Comparison of ENCODE assay signal across 9 cellular contexts in the genomic region with DNA sequence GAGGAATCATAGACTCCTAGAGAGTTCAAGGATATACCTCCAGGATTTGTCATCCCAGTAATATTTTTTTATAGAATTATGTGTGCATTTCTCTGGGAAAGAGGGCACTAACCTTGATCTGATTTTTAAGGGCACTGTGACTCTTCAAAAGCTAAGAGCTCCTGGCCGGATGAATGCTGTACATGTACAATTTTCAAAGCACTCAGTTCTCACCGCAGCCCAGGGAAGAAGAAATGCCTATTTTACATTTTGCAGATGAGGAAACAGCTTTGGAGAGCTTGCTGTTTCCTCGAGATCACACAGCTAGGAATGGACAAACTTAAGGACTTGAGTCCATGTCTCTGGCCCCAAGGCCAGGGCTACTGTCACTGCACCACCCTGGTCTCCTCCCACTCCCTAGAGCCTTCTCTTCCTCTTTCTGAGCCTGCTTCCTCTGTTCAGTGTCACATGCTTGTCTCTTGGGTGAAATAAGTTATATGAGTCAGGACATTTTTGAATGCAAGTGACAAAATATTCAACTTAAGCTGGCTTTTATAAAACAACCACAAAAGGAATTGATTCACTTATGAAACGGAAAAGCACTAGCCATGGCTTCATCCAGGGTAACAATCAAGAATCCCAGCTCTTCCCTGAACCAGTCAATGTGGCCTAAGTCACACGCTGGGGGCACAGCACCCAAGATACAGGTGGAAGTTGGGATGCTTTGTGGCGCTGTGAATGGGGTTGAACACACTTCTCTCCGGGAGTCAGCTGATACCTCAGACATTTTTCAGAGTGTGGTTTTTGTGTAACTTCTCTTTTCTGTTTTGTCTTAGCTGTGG. TPM values are rescaled to one million over a fixed set of nuclear protein-coding genes. Genes with fewer than 3 reads are reported as not detected.
DNase-seq lines count a peak whose midpoint lies in the region; ATAC-seq lines count a peak whose summit lies in the region.
"Had no signal": no experiment of that assay in that cellular context is flagged by ENCODE, and none has a peak within 500 bp of the region (broad histone marks: within the 10 kb centered on the region; RNA-seq: fewer than 3 reads in every experiment).

No MANE protein-coding gene starts in this region.

- peak overlapping the region; percentile 67 for H3K27ac Mint-ChIP-seq in activated CD4-positive, alpha-beta T cell treated with anti-CD3 and anti-CD28 coated beads for 36 hours

- no peaks in the 10 kb centered on the region for H3K9me3 Mint-ChIP-seq in activated CD4-positive, alpha-beta T cell treated with anti-CD3 and anti-CD28 coated beads for 36 hours (ENCODE audit: low read depth)

- H3K36me3 ChIP-seq in aorta (ENCODE audit: control insufficient read depth in 1 of 2, insufficient read depth in 2 of 2, low read length in 1 of 2) = peaks cover 0 to 7% of the 10 kb centered on the region in 2 donors

- intact Hi-C loops in activated CD4-positive, alpha-beta T cell treated with anti-CD3 and anti-CD28 coated beads for 36 hours (cut with DNase I, micrococcal nuclease) = loop anchor here (2.0 to 5.0 kb wide), 5 partner anchors 18 to 753 kb away; a partner anchor contains a TSS
- intact Hi-C loops in right cardiac atrium (cut with DNase I) (no loop called here), aorta (cut with DNase I) (no loop called here)

- H3K36me3 Mint-ChIP-seq in activated CD4-positive, alpha-beta T cell treated with anti-CD3 and anti-CD28 coated beads for 36 hours (ENCODE audit: low read depth) = no peaks in the 10 kb centered on the region

- POLR2A ChIA-PET in activated CD4-positive, alpha-beta T cell treated with anti-CD3 and anti-CD28 coated beads for 36 hours (lab: Charles Lee) = interaction anchor here (1.4 kb wide), 1 partner anchor 44 kb away, joined by 6 read pairs; no protein-coding TSS in a partner anchor

- peaks cover 60% of the 10 kb centered on the region for H3K4me1 Mint-ChIP-seq in activated CD4-positive, alpha-beta T cell treated with anti-CD3 and anti-CD28 coated beads for 36 hours

- peaks cover 2% of the 10 kb centered on the region for H3K27me3 Mint-ChIP-seq in activated CD4-positive, alpha-beta T cell treated with anti-CD3 and anti-CD28 coated beads for 36 hours

- H3K27ac ChIP-seq in right cardiac atrium (ENCODE audit: low read length) (peak overlapping the region; percentile 90), aorta (ENCODE audit: low read depth in 1 of 2, low read length in 2 of 2) (no peak overlapping the region)
- H3K27ac ChIP-seq: A549 had no signal

- H3K4me1 ChIP-seq in right cardiac atrium (ENCODE audit: control insufficient read depth, insufficient read depth, low read length) = peaks cover 4% of the 10 kb centered on the region
- H3K4me1 ChIP-seq in aorta (ENCODE audit: control insufficient read depth in 1 of 2, insufficient read depth in 2 of 2, low read length in 2 of 2) = no peaks in the 10 kb centered on the region

- CTCF ChIA-PET in activated CD4-positive, alpha-beta T cell treated with anti-CD3 and anti-CD28 coated beads for 36 hours (lab: Charles Lee) = interaction anchor here (1.0 to 1.2 kb wide), 2 partner anchors 50 to 210 kb away, joined by 3 read pairs; no protein-coding TSS in a partner anchor

- no peak overlapping the region for H3K4me3 ChIP-seq in right cardiac atrium (ENCODE audit: low read length)
- no peak overlapping the region for H3K4me3 ChIP-seq in aorta (ENCODE audit: low read length in 2 of 2)
- H3K4me3 ChIP-seq: A549 had no signal

- H3K27me3 ChIP-seq in right cardiac atrium (ENCODE audit: control insufficient read depth, insufficient read depth) (no peaks in the 10 kb centered on the region), aorta (ENCODE audit: control insufficient read depth in 1 of 2, insufficient read depth in 2 of 2, low read length in 1 of 2) (no peaks in the 10 kb centered on the region)

- H3K4me3 Mint-ChIP-seq in activated CD4-positive, alpha-beta T cell treated with anti-CD3 and anti-CD28 coated beads for 36 hours = no peak overlapping the region

- 66% methylated on average over 7 of the region's 7 CpGs for WGBS in right cardiac atrium
- WGBS in aorta, 2 donors = 84 to 86% methylated on average over 7 of the region's 7 CpGs

- H3K9me3 ChIP-seq in right cardiac atrium (ENCODE audit: control insufficient read depth, low read length) (no peaks in the 10 kb centered on the region), aorta (ENCODE audit: control insufficient read depth, low read length) (no peaks in the 10 kb centered on the region)
- H3K9me3 ChIP-seq: A549 had no signal

- peak; percentile 27 for DNase-seq in activated CD4-positive, alpha-beta T cell treated with anti-CD3 and anti-CD28 coated beads for 36 hours
- no peak for DNase-seq in activated CD4-positive, alpha-beta T cell treated with anti-CD3 and anti-CD28 coated beads for 48 hours
- DNase-seq in SKM-1 (lab: John Stamatoyannopoulos, UW; ENCODE audit: unreplicated experiment) = peak; percentile 33
- peak in 2 of 3 donors; percentile 47 to 61 for DNase-seq in right cardiac atrium
- peak in 1 of 2 donors; percentile 71 for DNase-seq in aorta
- DNase-seq in NCI-H2171 treated with DMSO at 0.1 percent for 48 hours (lab: John Stamatoyannopoulos, UW) = no peak

- peak; percentile 77 for ATAC-seq in activated CD4-positive, alpha-beta T cell treated with anti-CD3 and anti-CD28 coated beads for 36 hours
- peak; percentile 44 for ATAC-seq in HG03039 (IDR thresholded peaks at IDR 0.05; ENCODE audit: unreplicated experiment)
- ATAC-seq in right cardiac atrium = peak; percentile 77 to 87
- peak; percentile 75 for ATAC-seq in aorta (ENCODE audit: low FRiP score)
- no peak for ATAC-seq in HG02642 (IDR thresholded peaks at IDR 0.05; ENCODE audit: poor library complexity, unreplicated experiment)
- ATAC-seq: A549 had no signal

RNA-seq across cellular contexts. Expression of a gene that starts 45.6 kb away (rescaled TPM):
- total RNA-seq in activated CD4-positive, alpha-beta T cell treated with anti-CD3 and anti-CD28 coated beads for 36 hours = 10 to 100 TPM; 18.6 to 19.3 TPM
- 10 to 100 TPM; 13.3 to 25.8 (median 15.0) TPM for total RNA-seq in right cardiac atrium
- 4.3 TPM for polyA plus RNA-seq in right cardiac atrium
- 100 to 1,000 TPM; 101 to 156 TPM for total RNA-seq in aorta
- 10 to 100 TPM; 21.9 to 24.3 TPM for polyA plus RNA-seq in aorta

Comparison
In these comparisons a context has a peak if more than half of its experiments do, and no peak if none do; other contexts are left out.
1. DNase-seq: peak in activated CD4-positive, alpha-beta T cell treated with anti-CD3 and anti-CD28 coated beads for 36 hours (single experiment), SKM-1 (single experiment) and right cardiac atrium (2 of 3); none in activated CD4-positive, alpha-beta T cell treated with anti-CD3 and anti-CD28 coated beads for 48 hours (single experiment) and NCI-H2171 treated with DMSO at 0.1 percent for 48 hours (single experiment).
2. intact Hi-C loops: an anchor here in activated CD4-positive, alpha-beta T cell treated with anti-CD3 and anti-CD28 coated beads for 36 hours (2.0 to 5.0 kb wide); none called in right cardiac atrium and aorta.